In the genomic region with DNA sequence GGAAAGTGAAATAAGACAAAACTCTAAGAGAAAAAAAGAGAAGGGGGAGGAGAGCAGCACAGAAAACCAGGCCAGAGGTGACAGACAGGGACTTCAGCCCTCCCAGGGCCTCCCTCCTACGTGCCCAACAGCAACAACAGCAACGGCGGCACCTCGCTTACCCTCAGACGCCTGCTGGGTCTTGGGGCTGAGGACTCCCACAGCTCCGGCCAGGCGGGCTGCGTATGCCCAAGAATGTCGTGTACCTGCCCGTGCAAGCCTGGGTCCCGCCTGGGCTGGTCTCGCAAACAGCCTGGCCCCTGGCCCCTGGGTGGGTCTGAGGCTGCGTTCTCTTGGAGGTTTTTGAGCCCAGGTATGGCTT, we compare ENCODE assay signal across 8 cellular contexts. TPM values are rescaled to one million over a fixed set of nuclear protein-coding genes. Genes with fewer than 3 reads are reported as not detected.
A peak's percentile ranks its signal among the peaks of the same experiment; 100 is the strongest.
DNase-seq lines count a peak whose midpoint lies in the region; ATAC-seq and TF ChIP-seq lines count a peak whose summit lies in the region.

No MANE protein-coding gene starts in this region.

- no peaks in the 10 kb centered on the region for H3K9me3 Mint-ChIP-seq in activated B cell treated with CpG ODN at 0.5 μM for 24 hours
- H3K9me3 Mint-ChIP-seq in naive thymus-derived CD4-positive, alpha-beta T cell: peaks cover 0 to 4% (median 0%) of the 10 kb centered on the region in 11 donors

- H3K27me3 ChIP-seq in dorsolateral prefrontal cortex: no peaks in the 10 kb centered on the region
- no peaks in the 10 kb centered on the region for H3K27me3 ChIP-seq in naive thymus-derived CD4-positive, alpha-beta T cell (ENCODE audit: control insufficient read depth in 2 of 2, insufficient read depth in 2 of 2, low read length in 2 of 2)
- H3K27me3 ChIP-seq in upper lobe of right lung: no peaks in the 10 kb centered on the region

- peaks cover 47 to 49% of the 10 kb centered on the region in 2 donors for H3K4me1 ChIP-seq in naive thymus-derived CD4-positive, alpha-beta T cell (ENCODE audit: control insufficient read depth in 2 of 2, insufficient read depth in 2 of 2, low read length in 2 of 2)
- peaks cover 65% of the 10 kb centered on the region for H3K4me1 ChIP-seq in upper lobe of right lung

- CTCF ChIA-PET in activated B cell treated with CpG ODN at 0.5 μM for 24 hours (lab: Charles Lee): interaction anchor here (1.1 to 6.6 kb wide), 4 partner anchors 65 to 456 kb away, joined by 3 to 144 read pairs (median 6); a partner anchor contains a TSS
- CTCF ChIA-PET in naive thymus-derived CD4-positive, alpha-beta T cell (lab: Charles Lee): interaction anchor here (1.4 to 7.5 kb wide), 4 partner anchors 16 to 94 kb away, joined by 3 to 102 read pairs (median 16); a partner anchor contains a TSS

- H3K36me3 ChIP-seq in naive thymus-derived CD4-positive, alpha-beta T cell (ENCODE audit: control insufficient read depth in 2 of 3, insufficient read depth in 3 of 3, low read length in 3 of 3): peaks cover 0 to 27% (median 4%) of the 10 kb centered on the region in 3 experiments
- H3K36me3 ChIP-seq in upper lobe of right lung: peaks cover 27% of the 10 kb centered on the region

- DNase-seq in DMS53 (lab: John Stamatoyannopoulos, UW) (peak; percentile 90), DMS53 treated with DMSO at 0.1 percent for 48 hours (lab: John Stamatoyannopoulos, UW; ENCODE audit: unreplicated experiment) (no peak), activated B cell treated with CpG ODN at 0.5 μM for 24 hours (peak; percentile 28), dorsolateral prefrontal cortex (peak in 1 of 10 donors; percentile 32), upper lobe of right lung (peak; percentile 79), NCI-H1436 treated with DMSO at 0.1 percent for 48 hours (lab: John Stamatoyannopoulos, UW) (no peak)
- peak in 4 of 9 donors; percentile 32 to 47 (median 38) for DNase-seq in naive thymus-derived CD4-positive, alpha-beta T cell

- H3K36me3 Mint-ChIP-seq in activated B cell treated with CpG ODN at 0.5 μM for 24 hours (ENCODE audit: low read depth): peaks cover 49% of the 10 kb centered on the region
- H3K36me3 Mint-ChIP-seq in naive thymus-derived CD4-positive, alpha-beta T cell: peaks cover 0 to 2% (median 0%) of the 10 kb centered on the region in 5 donors

- no peaks in the 10 kb centered on the region for H3K9me3 ChIP-seq in naive thymus-derived CD4-positive, alpha-beta T cell (ENCODE audit: control insufficient read depth in 2 of 3, low read length in 3 of 3)
- H3K9me3 ChIP-seq in upper lobe of right lung: no peaks in the 10 kb centered on the region

- POLR2A ChIA-PET in activated B cell treated with CpG ODN at 0.5 μM for 24 hours (lab: Charles Lee): interaction anchor here (0.6 to 3.4 kb wide), 8 partner anchors 10 to 644 kb away, joined by 3 to 25 read pairs (median 6); a partner anchor contains a TSS
- POLR2A ChIA-PET in naive thymus-derived CD4-positive, alpha-beta T cell (lab: Charles Lee): interaction anchor here (0.6 to 3.4 kb wide), 13 partner anchors 15 to 510 kb away, joined by 3 to 15 read pairs (median 3); a partner anchor contains a TSS

- H3K4me3 ChIP-seq in dorsolateral prefrontal cortex (peak overlapping the region; percentile 12 to 75 (median 62)), upper lobe of right lung (peak overlapping the region; percentile 78)
- peak overlapping the region; percentile 98 for H3K4me3 ChIP-seq in naive thymus-derived CD4-positive, alpha-beta T cell (ENCODE audit: low read length)

- H3K27ac ChIP-seq in dorsolateral prefrontal cortex (peak overlapping the region in 57 of 59 donors; percentile 29 to 91 (median 81)), upper lobe of right lung (peak overlapping the region; percentile 91)
- H3K27ac ChIP-seq in naive thymus-derived CD4-positive, alpha-beta T cell (ENCODE audit: low read depth, low read length): peak overlapping the region; percentile 78

- peak overlapping the region; percentile 97 for H3K4me3 Mint-ChIP-seq in activated B cell treated with CpG ODN at 0.5 μM for 24 hours
- peak overlapping the region; percentile 88 to 99 (median 94) for H3K4me3 Mint-ChIP-seq in naive thymus-derived CD4-positive, alpha-beta T cell

- ATAC-seq in activated B cell treated with CpG ODN at 0.5 μM for 24 hours (ENCODE audit: low read depth): no peak
- peak; percentile 41 for ATAC-seq in naive thymus-derived CD4-positive, alpha-beta T cell
- ATAC-seq in upper lobe of right lung: peak; percentile 31
- no peak for ATAC-seq in HG03139 (IDR thresholded peaks at IDR 0.05; ENCODE audit: unreplicated experiment)

- no peak for TF ChIP-seq CTCF in activated B cell treated with CpG ODN at 0.5 μM for 24 hours (IDR thresholded peaks at IDR 0.05)
- TF ChIP-seq CTCF in dorsolateral prefrontal cortex (IDR thresholded peaks at IDR 0.05 in 54 of 56, conservative IDR thresholded peaks at IDR 0.05 in 2 of 56; ENCODE audit: low read depth in 1 of 56, partially characterized antibody in 56 of 56): peak in 1 of 56 donors; percentile 5
- no peak for TF ChIP-seq CTCF in upper lobe of right lung (IDR thresholded peaks at IDR 0.05)

- no peaks in the 10 kb centered on the region for H3K27me3 Mint-ChIP-seq in activated B cell treated with CpG ODN at 0.5 μM for 24 hours
- no peaks in the 10 kb centered on the region for H3K27me3 Mint-ChIP-seq in naive thymus-derived CD4-positive, alpha-beta T cell

- peaks cover 85% of the 10 kb centered on the region for H3K4me1 Mint-ChIP-seq in activated B cell treated with CpG ODN at 0.5 μM for 24 hours
- H3K4me1 Mint-ChIP-seq in naive thymus-derived CD4-positive, alpha-beta T cell: peaks cover 50 to 80% (median 66%) of the 10 kb centered on the region in 7 donors

- intact Hi-C loops in activated B cell treated with CpG ODN at 0.5 μM for 24 hours (cut with micrococcal nuclease): loop anchor here (1.0 to 5.0 kb wide), 3 partner anchors 93 to 568 kb away; a partner anchor contains a TSS
- intact Hi-C loops in dorsolateral prefrontal cortex (cut with DNase I): loop anchor here (5.0 to 10.0 kb wide), 3 partner anchors 453 to 566 kb away; no protein-coding TSS in a partner anchor
- intact Hi-C loops in naive thymus-derived CD4-positive, alpha-beta T cell (cut with micrococcal nuclease): loop anchor here (1.0 to 5.0 kb wide), 11 partner anchors 15 to 926 kb away; a partner anchor contains a TSS
- intact Hi-C loops in upper lobe of right lung (cut with DNase I): loop anchor here (10.0 kb wide), 1 partner anchor 453 kb away; no protein-coding TSS in a partner anchor

- H3K27ac Mint-ChIP-seq in activated B cell treated with CpG ODN at 0.5 μM for 24 hours: peak overlapping the region; percentile 94
- H3K27ac Mint-ChIP-seq in naive thymus-derived CD4-positive, alpha-beta T cell: peak overlapping the region; percentile 87 to 99 (median 96)

RNA-seq across cellular contexts. Expression of a gene that starts 30.5 kb away (rescaled TPM):
- 113 and 139 TPM in 2 replicates for total RNA-seq in activated B cell treated with CpG ODN at 0.5 μM for 24 hours
- 100 to 1,000 TPM in 8 of 120 experiments, 10 to 100 TPM in 112; 42.2 to 126 (median 68.6) TPM for total RNA-seq in dorsolateral prefrontal cortex
- 100 to 1,000 TPM; 119 to 317 (median 156) TPM for total RNA-seq in naive thymus-derived CD4-positive, alpha-beta T cell
- polyA plus RNA-seq in naive thymus-derived CD4-positive, alpha-beta T cell: 10 to 100 TPM; 30.4 to 55.3 TPM
- 226 TPM for total RNA-seq in upper lobe of right lung

RNA-seq across cellular contexts. Expression of a gene that starts 47.4 kb away (rescaled TPM):
- total RNA-seq in activated B cell treated with CpG ODN at 0.5 μM for 24 hours: 0.32 and 1.4 TPM in 2 replicates
- total RNA-seq in dorsolateral prefrontal cortex: 100 to 1,000 TPM in 119 of 120 experiments, 10 to 100 TPM in 1; 92.8 to 412 (median 240) TPM
- 1 to 10 TPM in 4 of 5 experiments, under 1 TPM in 1; 0.97 to 9.0 (median 1.7) TPM for total RNA-seq in naive thymus-derived CD4-positive, alpha-beta T cell
- polyA plus RNA-seq in naive thymus-derived CD4-positive, alpha-beta T cell: not detected
- 27.3 TPM for total RNA-seq in upper lobe of right lung

Comparison
In these comparisons a context has a peak if more than half of its experiments do, and no peak if none do; other contexts are left out.
1. DNase-seq: peak in DMS53 (single experiment), activated B cell treated with CpG ODN at 0.5 μM for 24 hours (single experiment) and upper lobe of right lung (single experiment); none in DMS53 treated with DMSO at 0.1 percent for 48 hours (single experiment) and NCI-H1436 treated with DMSO at 0.1 percent for 48 hours (single experiment).
2. ATAC-seq: peak in naive thymus-derived CD4-positive, alpha-beta T cell (single experiment) and upper lobe of right lung (single experiment); none in activated B cell treated with CpG ODN at 0.5 μM for 24 hours (single experiment) and HG03139 (single experiment).
3. Peak in every context shown above with its lines, with median percentiles within 50 percentile points of each other: H3K27ac ChIP-seq and H3K4me3 ChIP-seq.